Comparison of ENCODE assay signal across 8 cellular contexts in genomic region chr18:50878345-50879301, GRCh38. TPM values are rescaled to one million over a fixed set of nuclear protein-coding genes. Genes with fewer than 3 reads are reported as not detected.
DNase-seq lines count a peak whose midpoint lies in the region; ATAC-seq and TF ChIP-seq lines count a peak whose summit lies in the region.

Gene ME2 (plus strand): TSS chr18:50879118. CDS start chr18:50895821, 16,703 bp downstream.

- H3K9me3 ChIP-seq in mammary epithelial cell (replicated peaks; ENCODE audit: insufficient read depth, low read length) (no peaks in the 10 kb centered on the region), iPS-20b (ENCODE audit: insufficient read depth, low read depth, low read length) (no peaks in the 10 kb centered on the region)

- peak; percentile 96 for ATAC-seq in GM18909 (IDR thresholded peaks at IDR 0.05; ENCODE audit: poor library complexity, unreplicated experiment)
- ATAC-seq in HG03159 (IDR thresholded peaks at IDR 0.05; ENCODE audit: unreplicated experiment), result peak; percentile 94

- in situ Hi-C loops in mammary epithelial cell (cut with MboI; ENCODE audit: low sequenced_read_pairs in 2 of 2), result no loop called here

- H3K27me3 ChIP-seq in mammary epithelial cell (ENCODE audit: insufficient read depth, low read length) (no peaks in the 10 kb centered on the region), iPS-20b (ENCODE audit: insufficient read depth, low read length) (no peaks in the 10 kb centered on the region)

- H3K4me2 ChIP-seq in mammary epithelial cell (ENCODE audit: insufficient read depth, low read depth, low read length), result peak within 1 kb of the TSS; percentile 83

- no peaks in the 10 kb centered on the region for H4K20me1 ChIP-seq in mammary epithelial cell (ENCODE audit: insufficient read depth, low read length)

- TF ChIP-seq CTCF in WI38 (IDR thresholded peaks at IDR 0.05; ENCODE audit: low read depth, low read length), result no peak
- no peak for TF ChIP-seq CTCF in mammary epithelial cell (conservative IDR thresholded peaks at IDR 0.05 in 1 of 2, IDR thresholded peaks at IDR 0.05 in 1 of 2; ENCODE audit: extremely low read depth in 1 of 2, insufficient read depth in 1 of 2, low read depth in 1 of 2, low read length in 2 of 2)

- H3K36me3 ChIP-seq in mammary epithelial cell (ENCODE audit: insufficient read depth, low read length) (no peaks in the 10 kb centered on the region), iPS-20b (ENCODE audit: insufficient read depth, low read depth, low read length) (no peaks in the 10 kb centered on the region)

- intact Hi-C loops in mammary epithelial cell (cut with micrococcal nuclease), result loop anchor here (1.0 to 5.0 kb wide), 5 partner anchors 8 to 174 kb away; partner anchors contain the start of genes ELAC1 and SMAD4

- CTCF ChIA-PET in mammary epithelial cell (lab: Charles Lee; ENCODE audit: low non-redundant PET), result interaction anchor here (0.7 kb wide), 1 partner anchor 58 kb away, joined by 3 read pairs; the partner anchor contains the start of gene MRO

- BruUV-seq in mammary epithelial cell (replicated peaks; lab: Mats Ljungman, UMichigan), result TSS peak; percentile 80

- dilution Hi-C loops in mammary epithelial cell (cut with HindIII; ENCODE audit: low sequenced_read_pairs), result no loop called here

- under 1% methylated on average over 24 of the region's 78 CpGs for WGBS in mammary epithelial cell (ENCODE audit: low coverage, missing lambda C conversion rate)

- H3K9ac ChIP-seq in mammary epithelial cell (ENCODE audit: insufficient read depth, low read length) (peak within 1 kb of the TSS; percentile 78), iPS-20b (ENCODE audit: low read depth, low read length) (peak within 1 kb of the TSS; percentile 90)

- H3K79me2 ChIP-seq in mammary epithelial cell (ENCODE audit: insufficient read depth, low read length), result peaks cover 40% of the 10 kb centered on the region

- DNase-seq in AG08395 (ENCODE audit: low spot score) (peak; percentile 98), NCI-H2227 treated with DMSO at 0.1 percent for 48 hours (lab: John Stamatoyannopoulos, UW) (peak; percentile 93), mammary epithelial cell (peak; percentile 93)

- H3K27ac ChIP-seq in mammary epithelial cell (ENCODE audit: insufficient read depth, low read depth, low read length), result peak within 1 kb of the TSS; percentile 63
- H3K27ac ChIP-seq in iPS-20b (ENCODE audit: low read length), result no peak within 1 kb of the TSS
- peak within 1 kb of the TSS; percentile 79 to 99 (median 96) for H3K27ac ChIP-seq in skin epidermis

- H3K4me1 ChIP-seq in mammary epithelial cell (ENCODE audit: insufficient read depth, low read length), result peaks cover 10% of the 10 kb centered on the region
- H3K4me1 ChIP-seq in iPS-20b (ENCODE audit: insufficient read depth, low read length), result peaks cover 7% of the 10 kb centered on the region; the same call in 1 of the 2 replicates

- H2AFZ ChIP-seq in mammary epithelial cell (ENCODE audit: low read depth, low read length), result peak within 1 kb of the TSS; percentile 94

- H3K4me3 ChIP-seq in WI38 (ENCODE audit: low read depth, low read length), result peak within 1 kb of the TSS; percentile 85
- peak within 1 kb of the TSS; percentile 69 to 98 (median 90) for H3K4me3 ChIP-seq in mammary epithelial cell (replicated peaks in 1 of 3; ENCODE audit: insufficient read depth in 1 of 3, low read depth in 2 of 3, low read length in 3 of 3)
- peak within 1 kb of the TSS; percentile 87 for H3K4me3 ChIP-seq in iPS-20b (ENCODE audit: low read length)
- peak within 1 kb of the TSS; percentile 79 to 94 (median 83) for H3K4me3 ChIP-seq in skin epidermis

RNA-seq across cellular contexts. Expression of gene ME2, which starts in this region (rescaled TPM):
- 10 to 100 TPM; 34.3 to 41.5 TPM for total RNA-seq in mammary epithelial cell
- polyA plus RNA-seq in mammary epithelial cell, result 38.7 TPM
- polyA minus RNA-seq in mammary epithelial cell, result 53.1 TPM
